Comparison of ENCODE assay signal across 8 cellular contexts in genomic region chr4:15703439-15703838, GRCh38. TPM values are rescaled to one million over a fixed set of nuclear protein-coding genes. Genes with fewer than 3 reads are reported as not detected.
DNase-seq lines count a peak whose midpoint lies in the region; TF ChIP-seq lines count a peak whose summit lies in the region.

No MANE protein-coding gene starts in this region.

- H3K36me3 Mint-ChIP-seq in activated T-helper 2 cell treated with anti-CD3 and anti-CD28 coated beads, Interferon-gamma antibody, Interleukin-2, Interleukin-4, amounts not matched to agents 10 μg/mL and 5 μg/mL and 100 μg/mL, durations not matched to agents 14 hours and 24 hours and 36 hours (ENCODE audit: low read depth): no peaks in the 10 kb centered on the region

- WGBS in spleen, 5 donors: 82 to 93% (median 88%) methylated on average over 11 of the region's 11 CpGs

- intact Hi-C loops in activated T-helper 2 cell treated with anti-CD3 and anti-CD28 coated beads, Interferon-gamma antibody, Interleukin-2, Interleukin-4, amounts not matched to agents 10 μg/mL and 5 μg/mL and 100 μg/mL, durations not matched to agents 14 hours and 24 hours and 36 hours (cut with micrococcal nuclease): no loop called here
- intact Hi-C loops in left ventricle myocardium inferior (cut with micrococcal nuclease) (no loop called here), spleen (cut with DNase I; ENCODE audit: low total_unique reads) (no loop called here)

- H3K4me2 ChIP-seq in DOHH2 (ENCODE audit: low read length): peak overlapping the region; percentile 60

- no peak for TF ChIP-seq POLR2A in spleen (IDR thresholded peaks at IDR 0.05)

- no peak for DNase-seq in activated T-helper 2 cell treated with anti-CD3 and anti-CD28 coated beads, Interferon-gamma antibody, Interleukin-2, Interleukin-4, amounts not matched to agents 10 μg/mL and 5 μg/mL and 100 μg/mL, durations not matched to agents 14 hours and 24 hours and 36 hours (ENCODE audit: low spot score)
- no peak for DNase-seq in left ventricle myocardium inferior
- DNase-seq in spleen: no peak
- no peak for DNase-seq in NCI-H1694 treated with DMSO at 0.1 percent for 48 hours (lab: John Stamatoyannopoulos, UW)
- DNase-seq in Kasumi-1 (lab: John Stamatoyannopoulos, UW): no peak
- DNase-seq in SHP77 (lab: John Stamatoyannopoulos, UW): no peak
- DNase-seq in NCI-H446 treated with DMSO at 0.1 percent for 48 hours (lab: John Stamatoyannopoulos, UW): no peak

- no peak overlapping the region for H3K27ac Mint-ChIP-seq in activated T-helper 2 cell treated with anti-CD3 and anti-CD28 coated beads, Interferon-gamma antibody, Interleukin-2, Interleukin-4, amounts not matched to agents 10 μg/mL and 5 μg/mL and 100 μg/mL, durations not matched to agents 14 hours and 24 hours and 36 hours

- peak overlapping the region; percentile 61 for H3K4me3 ChIP-seq in DOHH2 (ENCODE audit: low read length)
- H3K4me3 ChIP-seq in left ventricle myocardium inferior: peak overlapping the region; percentile 70
- H3K4me3 ChIP-seq in spleen: peak overlapping the region in 6 of 8 donors; percentile 43 to 77 (median 47)

- H3K4me1 ChIP-seq in DOHH2 (ENCODE audit: control insufficient read depth, low read length) (peaks cover 7% of the 10 kb centered on the region; the same call in 1 of the 2 replicates), left ventricle myocardium inferior (peaks cover 22% of the 10 kb centered on the region), spleen (peaks cover 5 to 35% (median 13%) of the 10 kb centered on the region in 6 donors)

- no peaks in the 10 kb centered on the region for H3K79me2 ChIP-seq in DOHH2 (ENCODE audit: control insufficient read depth, low read length)

- H3K9me3 Mint-ChIP-seq in activated T-helper 2 cell treated with anti-CD3 and anti-CD28 coated beads, Interferon-gamma antibody, Interleukin-2, Interleukin-4, amounts not matched to agents 10 μg/mL and 5 μg/mL and 100 μg/mL, durations not matched to agents 14 hours and 24 hours and 36 hours: no peaks in the 10 kb centered on the region

- H3K4me1 Mint-ChIP-seq in activated T-helper 2 cell treated with anti-CD3 and anti-CD28 coated beads, Interferon-gamma antibody, Interleukin-2, Interleukin-4, amounts not matched to agents 10 μg/mL and 5 μg/mL and 100 μg/mL, durations not matched to agents 14 hours and 24 hours and 36 hours (ENCODE audit: low read depth): no peaks in the 10 kb centered on the region

- no peaks in the 10 kb centered on the region for H3K9me2 ChIP-seq in DOHH2 (replicated peaks; ENCODE audit: control insufficient read depth, low read length)

- peaks cover 29% of the 10 kb centered on the region for H3K27me3 Mint-ChIP-seq in activated T-helper 2 cell treated with anti-CD3 and anti-CD28 coated beads, Interferon-gamma antibody, Interleukin-2, Interleukin-4, amounts not matched to agents 10 μg/mL and 5 μg/mL and 100 μg/mL, durations not matched to agents 14 hours and 24 hours and 36 hours (ENCODE audit: low read depth)

- H3K27ac ChIP-seq in DOHH2 (ENCODE audit: low read depth, low read length) (no peak overlapping the region), left ventricle myocardium inferior (replicated peaks) (peak overlapping the region; percentile 68), spleen (peak overlapping the region in 7 of 8 donors; percentile 63 to 92 (median 84))

- peaks cover 12% of the 10 kb centered on the region; the same call in 1 of the 2 replicates for H3K27me3 ChIP-seq in DOHH2 (ENCODE audit: control insufficient read depth, low read length)
- no peaks in the 10 kb centered on the region for H3K27me3 ChIP-seq in left ventricle myocardium inferior (ENCODE audit: low read depth)
- H3K27me3 ChIP-seq in spleen (replicated peaks in 1 of 7): peaks cover 0 to 5% (median 0%) of the 10 kb centered on the region in 7 donors

- H3K9me3 ChIP-seq in DOHH2 (ENCODE audit: control insufficient read depth, insufficient read depth, low read length) (no peaks in the 10 kb centered on the region), left ventricle myocardium inferior (replicated peaks) (no peaks in the 10 kb centered on the region), spleen (no peaks in the 10 kb centered on the region)

- peak overlapping the region; percentile 81 for H3K4me3 Mint-ChIP-seq in activated T-helper 2 cell treated with anti-CD3 and anti-CD28 coated beads, Interferon-gamma antibody, Interleukin-2, Interleukin-4, amounts not matched to agents 10 μg/mL and 5 μg/mL and 100 μg/mL, durations not matched to agents 14 hours and 24 hours and 36 hours (ENCODE audit: low read depth)

- 0 out of 2 replicates have a peak, but pooled peaks cover 2% of the 10 kb centered on the region for H3F3A ChIP-seq in DOHH2 (ENCODE audit: control insufficient read depth, insufficient read depth)

- H3K36me3 ChIP-seq in DOHH2 (ENCODE audit: control insufficient read depth, low read length) (no peaks in the 10 kb centered on the region), left ventricle myocardium inferior (no peaks in the 10 kb centered on the region), spleen (peaks cover 0 to 12% (median 0%) of the 10 kb centered on the region in 6 donors)

- TF ChIP-seq CTCF in DOHH2 (IDR thresholded peaks at IDR 0.05; ENCODE audit: low read depth, low read length, poor library complexity, severe bottlenecking) (no peak), left ventricle myocardium inferior (IDR thresholded peaks at IDR 0.05; ENCODE audit: borderline replicate concordance) (no peak), spleen (IDR thresholded peaks at IDR 0.05 in 8 of 11, conservative IDR thresholded peaks at IDR 0.05 in 3 of 11) (no peak)

- H4K20me1 ChIP-seq in DOHH2 (ENCODE audit: control insufficient read depth, insufficient read depth, low read depth, low read length): no peaks in the 10 kb centered on the region

RNA-seq across cellular contexts. Expression of gene BST1, which starts 0.6 kb away (rescaled TPM):
- total RNA-seq in activated T-helper 2 cell treated with anti-CD3 and anti-CD28 coated beads, Interferon-gamma antibody, Interleukin-2, Interleukin-4, amounts not matched to agents 10 μg/mL and 5 μg/mL and 100 μg/mL, durations not matched to agents 14 hours and 24 hours and 36 hours: 0.50 and 1.8 TPM in 2 replicates
- total RNA-seq in left ventricle myocardium inferior (2.7 TPM), spleen (10 to 100 TPM; 12.3 to 54.3 (median 25.1) TPM)
- 1 to 10 TPM; 3.8 to 5.9 (median 4.8) TPM for polyA plus RNA-seq in spleen

RNA-seq across cellular contexts. Expression of gene FAM200B, which starts 21.8 kb away (rescaled TPM):
- 5.6 and 6.8 TPM in 2 replicates for total RNA-seq in activated T-helper 2 cell treated with anti-CD3 and anti-CD28 coated beads, Interferon-gamma antibody, Interleukin-2, Interleukin-4, amounts not matched to agents 10 μg/mL and 5 μg/mL and 100 μg/mL, durations not matched to agents 14 hours and 24 hours and 36 hours
- total RNA-seq in left ventricle myocardium inferior: 29.1 TPM
- total RNA-seq in spleen: 10 to 100 TPM; 17.4 to 42.0 (median 27.9) TPM
- 10 to 100 TPM; 28.0 to 39.8 (median 38.6) TPM for polyA plus RNA-seq in spleen

RNA-seq across cellular contexts. Expression of gene FBXL5, which starts 48.3 kb away (rescaled TPM):
- total RNA-seq in activated T-helper 2 cell treated with anti-CD3 and anti-CD28 coated beads, Interferon-gamma antibody, Interleukin-2, Interleukin-4, amounts not matched to agents 10 μg/mL and 5 μg/mL and 100 μg/mL, durations not matched to agents 14 hours and 24 hours and 36 hours: 28.9 and 30.3 TPM in 2 replicates
- total RNA-seq in left ventricle myocardium inferior (91.6 TPM), spleen (100 to 1,000 TPM in 5 of 7 donors, 10 to 100 TPM in 2; 98.2 to 210 (median 141) TPM)
- polyA plus RNA-seq in spleen: 10 to 100 TPM; 33.8 to 54.1 (median 33.9) TPM
